Comparison of ENCODE assay signal across 11 cellular contexts in genomic region chr2:218517434-218518206, GRCh38. TPM values are rescaled to one million over a fixed set of nuclear protein-coding genes. Genes with fewer than 3 reads are reported as not detected.
A peak's percentile ranks its signal among the peaks of the same experiment; 100 is the strongest.
DNase-seq lines count a peak whose midpoint lies in the region; ATAC-seq and TF ChIP-seq lines count a peak whose summit lies in the region.
"Had no signal": no experiment of that assay in that cellular context is flagged by ENCODE, and none has a peak within 500 bp of the region (broad histone marks: within the 10 kb centered on the region; RNA-seq: fewer than 3 reads in every experiment).

No MANE protein-coding gene starts in this region.

- H3K9me3 Mint-ChIP-seq in activated T-helper 1 cell treated with anti-CD3 and anti-CD28 coated beads, Interleukin-12 subunit alpha, Interleukin-12 subunit beta, Interleukin-2, Interleukin-4 antibody, amounts not matched to agents 30 ng/mL and 10 ng/mL and 1 ng/mL, durations not matched to agents 14 hours and 24 hours and 36 hours, result no peaks in the 10 kb centered on the region
- peaks cover 2% of the 10 kb centered on the region for H3K9me3 Mint-ChIP-seq in endodermal cell
- H3K9me3 Mint-ChIP-seq: immature natural killer cell had no signal

- no peak for TF ChIP-seq CTCF in AG09309 (IDR thresholded peaks at IDR 0.05; ENCODE audit: control insufficient read depth, insufficient read depth, low read depth, low read length, missing control alignments)
- no peak for TF ChIP-seq CTCF in gastroesophageal sphincter (IDR thresholded peaks at IDR 0.05)
- TF ChIP-seq CTCF in endodermal cell (conservative IDR thresholded peaks at IDR 0.05), result no peak

- H3K9ac ChIP-seq in endodermal cell (ENCODE audit: extremely low read depth, low read length, poor library complexity, severe bottlenecking), result no peak overlapping the region

- peaks cover 0 to 41% of the 10 kb centered on the region in 2 donors for H3K36me3 ChIP-seq in gastroesophageal sphincter
- peaks cover 26% of the 10 kb centered on the region for H3K36me3 ChIP-seq in endodermal cell (ENCODE audit: control insufficient read depth, insufficient read depth, low read length)
- H3K36me3 ChIP-seq: uterus had no signal

- no peak for TF ChIP-seq POLR2A in gastroesophageal sphincter (IDR thresholded peaks at IDR 0.05)

- no peaks in the 10 kb centered on the region for H3K27me3 Mint-ChIP-seq in activated T-helper 1 cell treated with anti-CD3 and anti-CD28 coated beads, Interleukin-12 subunit alpha, Interleukin-12 subunit beta, Interleukin-2, Interleukin-4 antibody, amounts not matched to agents 30 ng/mL and 10 ng/mL and 1 ng/mL, durations not matched to agents 14 hours and 24 hours and 36 hours (ENCODE audit: insufficient read depth)
- no peaks in the 10 kb centered on the region for H3K27me3 Mint-ChIP-seq in endodermal cell (ENCODE audit: insufficient read depth)

- DNase-seq in AG09309 (ENCODE audit: low read depth) (peak; percentile 11), SW480 (ENCODE audit: low spot score) (no peak), endodermal cell (no peak), dermis blood vessel endothelial cell (no peak)
- DNase-seq in activated T-helper 1 cell treated with anti-CD3 and anti-CD28 coated beads, Interleukin-12 subunit alpha, Interleukin-12 subunit beta, Interleukin-2, Interleukin-4 antibody, amounts not matched to agents 30 ng/mL and 10 ng/mL and 1 ng/mL, durations not matched to agents 14 hours and 24 hours and 36 hours (ENCODE audit: low spot score), result no peak
- DNase-seq: BE2C, immature natural killer cell, uterus had no signal

- H3K9me3 ChIP-seq in gastroesophageal sphincter (no peaks in the 10 kb centered on the region), endodermal cell (ENCODE audit: control insufficient read depth, low read length) (no peaks in the 10 kb centered on the region)
- H3K9me3 ChIP-seq: BE2C, uterus had no signal

- no peaks in the 10 kb centered on the region for H3K4me1 ChIP-seq in gastroesophageal sphincter
- H3K4me1 ChIP-seq in endodermal cell (ENCODE audit: control insufficient read depth, insufficient read depth, low read length), result no peaks in the 10 kb centered on the region
- H3K4me1 ChIP-seq: BE2C, uterus had no signal

- no peak overlapping the region for H3K27ac ChIP-seq in gastroesophageal sphincter
- no peak overlapping the region for H3K27ac ChIP-seq in endodermal cell (ENCODE audit: low read depth, low read length)
- H3K27ac ChIP-seq: uterus had no signal

- H3K27me3 ChIP-seq in gastroesophageal sphincter (no peaks in the 10 kb centered on the region), endodermal cell (ENCODE audit: control insufficient read depth, insufficient read depth, low read length, poor library complexity, severe bottlenecking) (no peaks in the 10 kb centered on the region)
- H3K27me3 ChIP-seq: BE2C, uterus had no signal

- no peak overlapping the region for H3K4me3 ChIP-seq in AG09309 (ENCODE audit: control insufficient read depth, low read depth, low read length)
- no peak overlapping the region for H3K4me3 ChIP-seq in gastroesophageal sphincter
- no peak overlapping the region for H3K4me3 ChIP-seq in endodermal cell (ENCODE audit: low read length)
- H3K4me3 ChIP-seq: uterus had no signal

- intact Hi-C loops in activated T-helper 1 cell treated with anti-CD3 and anti-CD28 coated beads, Interleukin-12 subunit alpha, Interleukin-12 subunit beta, Interleukin-2, Interleukin-4 antibody, amounts not matched to agents 30 ng/mL and 10 ng/mL and 1 ng/mL, durations not matched to agents 14 hours and 24 hours and 36 hours (cut with micrococcal nuclease), result loop anchor here (5.0 kb wide), 1 partner anchor 215 kb away; no protein-coding TSS in a partner anchor

- H3K4me3 Mint-ChIP-seq in activated T-helper 1 cell treated with anti-CD3 and anti-CD28 coated beads, Interleukin-12 subunit alpha, Interleukin-12 subunit beta, Interleukin-2, Interleukin-4 antibody, amounts not matched to agents 30 ng/mL and 10 ng/mL and 1 ng/mL, durations not matched to agents 14 hours and 24 hours and 36 hours, result no peak overlapping the region
- H3K4me3 Mint-ChIP-seq in endodermal cell, result no peak overlapping the region
- H3K4me3 Mint-ChIP-seq: immature natural killer cell had no signal

- peak; percentile 81 for ATAC-seq in GM18868 (IDR thresholded peaks at IDR 0.05; ENCODE audit: unreplicated experiment)
- ATAC-seq in HG02938 (IDR thresholded peaks at IDR 0.05; ENCODE audit: unreplicated experiment), result peak; percentile 52
- ATAC-seq in gastroesophageal sphincter, result no peak

- peaks cover 31% of the 10 kb centered on the region for H3K36me3 Mint-ChIP-seq in activated T-helper 1 cell treated with anti-CD3 and anti-CD28 coated beads, Interleukin-12 subunit alpha, Interleukin-12 subunit beta, Interleukin-2, Interleukin-4 antibody, amounts not matched to agents 30 ng/mL and 10 ng/mL and 1 ng/mL, durations not matched to agents 14 hours and 24 hours and 36 hours (ENCODE audit: low read depth)
- H3K36me3 Mint-ChIP-seq in endodermal cell (ENCODE audit: low read depth), result peaks cover 38% of the 10 kb centered on the region

- H3K4me1 Mint-ChIP-seq in activated T-helper 1 cell treated with anti-CD3 and anti-CD28 coated beads, Interleukin-12 subunit alpha, Interleukin-12 subunit beta, Interleukin-2, Interleukin-4 antibody, amounts not matched to agents 30 ng/mL and 10 ng/mL and 1 ng/mL, durations not matched to agents 14 hours and 24 hours and 36 hours (ENCODE audit: low read depth), result peaks cover 23% of the 10 kb centered on the region
- H3K4me1 Mint-ChIP-seq in endodermal cell, result no peaks in the 10 kb centered on the region
- H3K4me1 Mint-ChIP-seq: immature natural killer cell had no signal

- no peak for TF ChIP-seq EP300 in gastroesophageal sphincter (IDR thresholded peaks at IDR 0.05)

- H3K27ac Mint-ChIP-seq in activated T-helper 1 cell treated with anti-CD3 and anti-CD28 coated beads, Interleukin-12 subunit alpha, Interleukin-12 subunit beta, Interleukin-2, Interleukin-4 antibody, amounts not matched to agents 30 ng/mL and 10 ng/mL and 1 ng/mL, durations not matched to agents 14 hours and 24 hours and 36 hours, result peak overlapping the region; percentile 65
- H3K27ac Mint-ChIP-seq in endodermal cell, result no peak overlapping the region

- 69 to 92% methylated on average over 3 to 5 of the region's 5 CpGs for WGBS in gastroesophageal sphincter (ENCODE audit: low coverage in 1 of 2), 2 donors
- WGBS in endodermal cell (ENCODE audit: insufficient coverage in 1 of 2, insufficient read length in 1 of 2), 2 experiments, result 93 to 100% methylated on average over 2 to 5 of the region's 5 CpGs

RNA-seq across cellular contexts. Expression of gene USP37, which starts 50.5 kb away (rescaled TPM):
- total RNA-seq in activated T-helper 1 cell treated with anti-CD3 and anti-CD28 coated beads, Interleukin-12 subunit alpha, Interleukin-12 subunit beta, Interleukin-2, Interleukin-4 antibody, amounts not matched to agents 30 ng/mL and 10 ng/mL and 1 ng/mL, durations not matched to agents 14 hours and 24 hours and 36 hours, result 43.5 and 50.4 TPM in 2 replicates
- total RNA-seq in gastroesophageal sphincter (10 to 100 TPM in 1 of 4 donors, 1 to 10 TPM in 3; 8.3 to 17.4 (median 9.0) TPM), endodermal cell (10 to 100 TPM; 23.2 to 24.0 TPM), dermis blood vessel endothelial cell (15.0 and 19.4 TPM in 2 replicates)
- polyA plus RNA-seq in endodermal cell (2013, experiment 1 of 2), result 12.4 TPM
- polyA plus RNA-seq in endodermal cell (2013, experiment 2 of 2), result 11.9 TPM

RNA-seq across cellular contexts. Expression of gene CNOT9, which starts 51.0 kb away (rescaled TPM):
- total RNA-seq in activated T-helper 1 cell treated with anti-CD3 and anti-CD28 coated beads, Interleukin-12 subunit alpha, Interleukin-12 subunit beta, Interleukin-2, Interleukin-4 antibody, amounts not matched to agents 30 ng/mL and 10 ng/mL and 1 ng/mL, durations not matched to agents 14 hours and 24 hours and 36 hours, result 138 TPM in 2 replicates
- total RNA-seq in gastroesophageal sphincter (10 to 100 TPM; 27.5 to 35.3 (median 32.3) TPM), endodermal cell (10 to 100 TPM; 64.2 to 65.6 TPM), dermis blood vessel endothelial cell (56.4 and 57.3 TPM in 2 replicates)
- polyA plus RNA-seq in endodermal cell (2013, experiment 1 of 2), result 73.6 TPM
- 70.0 TPM for polyA plus RNA-seq in endodermal cell (2013, experiment 2 of 2)
